In genomic region chr1:151352001-151352718, GRCh38 we compare ENCODE assay signal across 1 cellular context.
A peak's percentile ranks its signal among the peaks of the same experiment; 100 is the strongest.
TF ChIP-seq lines count a peak whose summit lies in the region.

No MANE protein-coding gene starts in this region.

TF ChIP-seq in HepG2, 621 proteins besides CTCF, POLR2A, EP300 and RAD21:
- no peak for TF ChIP-seq FIP1L1 (IDR thresholded peaks at IDR 0.05; ENCODE audit: borderline replicate concordance, insufficient read depth, low read depth, low read length)
- no peak for TF ChIP-seq ZNF496 (CRISPR knock-in tag; IDR thresholded peaks at IDR 0.05; ENCODE audit: insufficient replicate concordance)
- peak; percentile 52; the same call in 1 of the 2 replicates for TF ChIP-seq FOSL2 (CRISPR knock-in tag; IDR thresholded peaks at IDR 0.05)
- no peak for TF ChIP-seq ZNF567 (CRISPR knock-in tag; IDR thresholded peaks at IDR 0.05; ENCODE audit: borderline replicate concordance)
- TF ChIP-seq POLR2AphosphoS5 (IDR thresholded peaks at IDR 0.05; ENCODE audit: low read depth, low read length), result no peak
- TF ChIP-seq ZNF780A (CRISPR knock-in tag; IDR thresholded peaks at IDR 0.05), result peak; percentile 91
- peak; percentile 83 for TF ChIP-seq ZFP36 (IDR thresholded peaks at IDR 0.05; ENCODE audit: borderline replicate concordance, low read depth, low read length, partially characterized antibody)
TF ChIP-seq in HepG2: peak in this region for 3.
